ENCODE assay signal across 8 cellular contexts in genomic region chr1:1274931-1275431, GRCh38. TPM values are rescaled to one million over a fixed set of nuclear protein-coding genes. Genes with fewer than 3 reads are reported as not detected.
DNase-seq lines count a peak whose midpoint lies in the region; ATAC-seq and TF ChIP-seq lines count a peak whose summit lies in the region.

No MANE protein-coding gene starts in this region.

- H3K4me1 ChIP-seq in left ventricle myocardium inferior: peaks cover 49% of the 10 kb centered on the region

- H3K4me1 Mint-ChIP-seq in activated T-helper 17 cell treated with anti-CD3 and anti-CD28 coated beads, Interleukin-2, amount 50 U/mL, for 72 hours: peaks cover 16% of the 10 kb centered on the region
- H3K4me1 Mint-ChIP-seq in memory B cell: peaks cover 21% of the 10 kb centered on the region

- H3K4me3 ChIP-seq in left ventricle myocardium inferior: peak overlapping the region; percentile 98

- H3K27me3 ChIP-seq in left ventricle myocardium inferior (ENCODE audit: low read depth): no peaks in the 10 kb centered on the region

- H3K27me3 Mint-ChIP-seq in activated T-helper 17 cell treated with anti-CD3 and anti-CD28 coated beads, Interleukin-2, amount 50 U/mL, for 72 hours: no peaks in the 10 kb centered on the region
- H3K27me3 Mint-ChIP-seq in memory B cell: no peaks in the 10 kb centered on the region

- intact Hi-C loops in left ventricle myocardium inferior (cut with micrococcal nuclease) (no loop called here), left cardiac atrium (cut with DNase I) (no loop called here)

- H3K27ac ChIP-seq in left ventricle myocardium inferior (replicated peaks): peak overlapping the region; percentile 94

- H3K27ac Mint-ChIP-seq in activated T-helper 17 cell treated with anti-CD3 and anti-CD28 coated beads, Interleukin-2, amount 50 U/mL, for 72 hours: no peak overlapping the region
- no peak overlapping the region for H3K27ac Mint-ChIP-seq in memory B cell

- no peak for ATAC-seq in left cardiac atrium
- ATAC-seq in activated T-helper 17 cell treated with anti-CD3 and anti-CD28 coated beads, Interleukin-2, amount 50 U/mL, for 72 hours (replicated peaks): no peak
- no peak for ATAC-seq in memory B cell (ENCODE audit: low read depth)

- H3K9me3 Mint-ChIP-seq in activated T-helper 17 cell treated with anti-CD3 and anti-CD28 coated beads, Interleukin-2, amount 50 U/mL, for 72 hours: no peaks in the 10 kb centered on the region
- no peaks in the 10 kb centered on the region for H3K9me3 Mint-ChIP-seq in memory B cell

- peaks cover 33% of the 10 kb centered on the region for H3K36me3 Mint-ChIP-seq in activated T-helper 17 cell treated with anti-CD3 and anti-CD28 coated beads, Interleukin-2, amount 50 U/mL, for 72 hours (ENCODE audit: low read depth)
- no peaks in the 10 kb centered on the region for H3K36me3 Mint-ChIP-seq in memory B cell

- no peak for TF ChIP-seq CTCF in left ventricle myocardium inferior (IDR thresholded peaks at IDR 0.05; ENCODE audit: borderline replicate concordance)

- no peaks in the 10 kb centered on the region for H3K9me3 ChIP-seq in left ventricle myocardium inferior (replicated peaks)

- DNase-seq in left ventricle myocardium inferior (no peak), left cardiac atrium (no peak), memory B cell (ENCODE audit: low spot score in 2 of 2) (no peak), DMS79 (lab: John Stamatoyannopoulos, UW) (no peak), islet precursor cell (no peak), NCI-H446 treated with DMSO at 0.1 percent for 48 hours (lab: John Stamatoyannopoulos, UW) (no peak)
- no peak for DNase-seq in effector CD8-positive, alpha-beta T cell (lab: John Stamatoyannopoulos, UW)

- peaks cover 14% of the 10 kb centered on the region for H3K36me3 ChIP-seq in left ventricle myocardium inferior

- peak overlapping the region; percentile 74 for H3K4me3 Mint-ChIP-seq in activated T-helper 17 cell treated with anti-CD3 and anti-CD28 coated beads, Interleukin-2, amount 50 U/mL, for 72 hours
- H3K4me3 Mint-ChIP-seq in memory B cell: peak overlapping the region; percentile 76

RNA-seq across cellular contexts. Expression of gene UBE2J2, which starts 1.3 kb away (rescaled TPM):
- total RNA-seq in left ventricle myocardium inferior: 36.9 TPM
- total RNA-seq in left cardiac atrium: 10 to 100 TPM; 35.9 to 41.5 TPM
- total RNA-seq in activated T-helper 17 cell treated with anti-CD3 and anti-CD28 coated beads, Interleukin-2, amount 50 U/mL, for 72 hours: 10 to 100 TPM; 68.7 to 78.0 TPM

RNA-seq across cellular contexts. Expression of gene SCNN1D, which starts 5.3 kb away (rescaled TPM):
- 3.5 TPM for total RNA-seq in left ventricle myocardium inferior
- 1 to 10 TPM; 3.5 to 4.1 TPM for total RNA-seq in left cardiac atrium
- 1 to 10 TPM; 4.7 to 9.8 TPM for total RNA-seq in activated T-helper 17 cell treated with anti-CD3 and anti-CD28 coated beads, Interleukin-2, amount 50 U/mL, for 72 hours

RNA-seq across cellular contexts. Expression of gene C1QTNF12, which starts 28.5 kb away (rescaled TPM):
- total RNA-seq in left ventricle myocardium inferior (0.55 TPM), left cardiac atrium (1 to 10 TPM in 1 of 2 donors, not detected in 1; 1.5 TPM)
- 1 to 10 TPM; 1.8 to 7.5 TPM for total RNA-seq in activated T-helper 17 cell treated with anti-CD3 and anti-CD28 coated beads, Interleukin-2, amount 50 U/mL, for 72 hours

RNA-seq across cellular contexts. Expression of gene ACAP3, which starts 32.7 kb away (rescaled TPM):
- total RNA-seq in left ventricle myocardium inferior (49.7 TPM), left cardiac atrium (10 to 100 TPM; 36.2 to 46.7 TPM)
- total RNA-seq in activated T-helper 17 cell treated with anti-CD3 and anti-CD28 coated beads, Interleukin-2, amount 50 U/mL, for 72 hours: 10 to 100 TPM; 41.4 to 43.3 TPM

RNA-seq across cellular contexts. Expression of gene PUSL1, which starts 33.4 kb away (rescaled TPM):
- total RNA-seq in left ventricle myocardium inferior: 10.4 TPM
- total RNA-seq in left cardiac atrium: 10 to 100 TPM; 11.4 to 12.2 TPM
- total RNA-seq in activated T-helper 17 cell treated with anti-CD3 and anti-CD28 coated beads, Interleukin-2, amount 50 U/mL, for 72 hours: 10 to 100 TPM; 15.9 to 24.0 TPM
